ENCODE assay signal across 7 cellular contexts in genomic region chr6:145813285-145814034, GRCh38. TPM values are rescaled to one million over a fixed set of nuclear protein-coding genes. Genes with fewer than 3 reads are reported as not detected.
DNase-seq lines count a peak whose midpoint lies in the region; ATAC-seq and TF ChIP-seq lines count a peak whose summit lies in the region.

No MANE protein-coding gene starts in this region.

- H4K20me1 ChIP-seq in SK-N-SH (ENCODE audit: insufficient read depth): peaks cover 40% of the 10 kb centered on the region

- 4% methylated on average over 12 of the region's 12 CpGs for WGBS in SK-N-SH (ENCODE audit: low lambda C conversion rate)

- peak overlapping the region; percentile 93 for H3K4me2 ChIP-seq in SK-N-SH

- H3K9me3 ChIP-seq in ES-I3 (ENCODE audit: control insufficient read depth, insufficient read depth, low read length) (no peaks in the 10 kb centered on the region), SK-N-SH (no peaks in the 10 kb centered on the region)

- CTCF ChIA-PET in SK-N-SH (lab: Yijun Ruan, JAX): no interaction called here

- H3K27me3 Mint-ChIP-seq in neural crest cell (ENCODE audit: low read depth): no peaks in the 10 kb centered on the region

- TF ChIP-seq CTCF in SK-N-SH (IDR thresholded peaks at IDR 0.05) (no peak), epithelial cell of proximal tubule (conservative IDR thresholded peaks at IDR 0.05; ENCODE audit: low read depth, low read length) (no peak), neural crest cell (conservative IDR thresholded peaks at IDR 0.05) (no peak)

- ATAC-seq in HG03060 (IDR thresholded peaks at IDR 0.05; ENCODE audit: low read depth, unreplicated experiment) (peak; percentile 2), GM21381 (IDR thresholded peaks at IDR 0.05; ENCODE audit: unreplicated experiment) (no peak)

- peak overlapping the region; percentile 88 for H3K4me3 Mint-ChIP-seq in neural crest cell

- peak overlapping the region; percentile 76 for H3K27ac Mint-ChIP-seq in neural crest cell (ENCODE audit: unreplicated experiment)

- H3K9ac ChIP-seq in ES-I3 (ENCODE audit: low read depth, low read length) (peak overlapping the region; percentile 100), SK-N-SH (peak overlapping the region; percentile 88)

- no peak for TF ChIP-seq EP300 in SK-N-SH (IDR thresholded peaks at IDR 0.05; ENCODE audit: borderline replicate concordance in 1 of 2, low read depth in 1 of 2, low read length in 1 of 2)

- H3K27me3 ChIP-seq in SK-N-SH (ENCODE audit: insufficient read depth): no peaks in the 10 kb centered on the region

- no peaks in the 10 kb centered on the region for H3K9me3 Mint-ChIP-seq in neural crest cell

- POLR2A ChIA-PET in SK-N-SH (lab: Yijun Ruan, JAX): interaction anchor here (4.8 kb wide), 1 partner anchor 78 kb away, joined by 57 read pairs; the partner anchor contains the start of gene EPM2A

- TF ChIP-seq RAD21 in SK-N-SH (IDR thresholded peaks at IDR 0.05; ENCODE audit: low read length): no peak

- H3K4me1 ChIP-seq in ES-I3 (ENCODE audit: insufficient read depth, low read length) (0 out of 2 replicates have a peak, but pooled peaks cover 4% of the 10 kb centered on the region), SK-N-SH (ENCODE audit: control insufficient read depth in 1 of 2, insufficient read depth in 2 of 2, low read depth in 1 of 2, low read length in 1 of 2) (peaks cover 8 to 18% of the 10 kb centered on the region in 2 experiments; a peak in 3 of 4 replicates)

- peak overlapping the region; percentile 83 to 92 for H3K27ac ChIP-seq in SK-N-SH (ENCODE audit: low read depth in 2 of 2, low read length in 1 of 2)

- peak overlapping the region; percentile 82 to 88 for H3K4me3 ChIP-seq in SK-N-SH (ENCODE audit: low read depth in 2 of 2, low read length in 1 of 2)
- H3K4me3 ChIP-seq in epithelial cell of proximal tubule (ENCODE audit: low read depth, low read length): peak overlapping the region; percentile 79

- no peaks in the 10 kb centered on the region for H3K36me3 ChIP-seq in ES-I3 (ENCODE audit: insufficient read depth, low read length)
- H3K36me3 ChIP-seq in SK-N-SH (replicated peaks in 1 of 2; ENCODE audit: control insufficient read depth in 1 of 2, insufficient read depth in 2 of 2, low read length in 1 of 2): peaks cover 3% of the 10 kb centered on the region in 2 experiments

- peaks cover 66% of the 10 kb centered on the region for H3K79me2 ChIP-seq in SK-N-SH (ENCODE audit: insufficient read depth)

- H3K9me2 ChIP-seq in SK-N-SH: no peaks in the 10 kb centered on the region

- H3F3A ChIP-seq in SK-N-SH (replicated peaks; ENCODE audit: insufficient read depth): peaks cover 13% of the 10 kb centered on the region

- no peaks in the 10 kb centered on the region for H3K36me3 Mint-ChIP-seq in neural crest cell (ENCODE audit: low read depth)

- peaks cover 39% of the 10 kb centered on the region for H3K4me1 Mint-ChIP-seq in neural crest cell

- peak overlapping the region; percentile 78; the same call in 1 of the 2 replicates for H2AFZ ChIP-seq in SK-N-SH (ENCODE audit: low read depth)

- DNase-seq in SK-N-SH (peak; percentile 4), epithelial cell of proximal tubule (ENCODE audit: low read depth) (no peak), neural crest cell (ENCODE audit: low read depth, low spot score) (no peak), COR-L47 (lab: John Stamatoyannopoulos, UW) (no peak)

TF ChIP-seq in SK-N-SH, 30 proteins besides CTCF, POLR2A, EP300 and RAD21:
- 0 out of 2 replicates have a peak, but pooled peaks have one; percentile 14 for TF ChIP-seq FOSL2 (IDR thresholded peaks at IDR 0.05; ENCODE audit: borderline replicate concordance, low read depth)
- peak; percentile 33; the same call in 1 of the 2 replicates for TF ChIP-seq RXRA (IDR thresholded peaks at IDR 0.05; ENCODE audit: borderline replicate concordance, low read depth)
- TF ChIP-seq NRF1 (IDR thresholded peaks at IDR 0.05; ENCODE audit: low read depth, low read length): no peak
- 0 out of 2 replicates have a peak, but pooled peaks have one; percentile 20 for TF ChIP-seq JUND (IDR thresholded peaks at IDR 0.05)
- peak; percentile 22 for TF ChIP-seq TCF12 (IDR thresholded peaks at IDR 0.05)

RNA-seq across cellular contexts. Expression of gene FBXO30, which starts 1.1 kb away (rescaled TPM):
- polyA plus RNA-seq in SK-N-SH (2012; rRNA removed): 1.7 and 2.4 TPM in 2 replicates
- polyA plus RNA-seq in SK-N-SH (2012; cell fraction: cytosol; rRNA removed): 2.8 and 3.1 TPM in 2 replicates
- 1.2 and 3.2 TPM in 2 replicates for polyA plus RNA-seq in SK-N-SH (2012; cell fraction: nucleus; rRNA removed)
- 4.3 and 5.9 TPM in 2 replicates for total RNA-seq in epithelial cell of proximal tubule
- 12.3 and 12.4 TPM in 2 replicates for total RNA-seq in neural crest cell
